2 cellular contexts compared by ENCODE assay signal in genomic region chr16:16326284-16327117, GRCh38. TPM values are rescaled to one million over a fixed set of nuclear protein-coding genes. Genes with fewer than 3 reads are reported as not detected.
"Had no signal": no experiment of that assay in that cellular context is flagged by ENCODE, and none has a peak within 500 bp of the region (broad histone marks: within the 10 kb centered on the region; RNA-seq: fewer than 3 reads in every experiment).

No MANE protein-coding gene starts in this region.

RNA-seq across cellular contexts. Expression of gene NPIPA7, which starts 52.4 kb away (rescaled TPM):
- total RNA-seq: osteoblast, smooth muscle cell had no signal
